1 cellular context compared by ENCODE assay signal in genomic region chr2:11514081-11514730, GRCh38.
TF ChIP-seq lines count a peak whose summit lies in the region.

No MANE protein-coding gene starts in this region.

TF ChIP-seq in HepG2, 621 proteins besides CTCF, POLR2A, EP300 and RAD21 (continued from another document and continues in another):
- TF ChIP-seq, protein P1, sequence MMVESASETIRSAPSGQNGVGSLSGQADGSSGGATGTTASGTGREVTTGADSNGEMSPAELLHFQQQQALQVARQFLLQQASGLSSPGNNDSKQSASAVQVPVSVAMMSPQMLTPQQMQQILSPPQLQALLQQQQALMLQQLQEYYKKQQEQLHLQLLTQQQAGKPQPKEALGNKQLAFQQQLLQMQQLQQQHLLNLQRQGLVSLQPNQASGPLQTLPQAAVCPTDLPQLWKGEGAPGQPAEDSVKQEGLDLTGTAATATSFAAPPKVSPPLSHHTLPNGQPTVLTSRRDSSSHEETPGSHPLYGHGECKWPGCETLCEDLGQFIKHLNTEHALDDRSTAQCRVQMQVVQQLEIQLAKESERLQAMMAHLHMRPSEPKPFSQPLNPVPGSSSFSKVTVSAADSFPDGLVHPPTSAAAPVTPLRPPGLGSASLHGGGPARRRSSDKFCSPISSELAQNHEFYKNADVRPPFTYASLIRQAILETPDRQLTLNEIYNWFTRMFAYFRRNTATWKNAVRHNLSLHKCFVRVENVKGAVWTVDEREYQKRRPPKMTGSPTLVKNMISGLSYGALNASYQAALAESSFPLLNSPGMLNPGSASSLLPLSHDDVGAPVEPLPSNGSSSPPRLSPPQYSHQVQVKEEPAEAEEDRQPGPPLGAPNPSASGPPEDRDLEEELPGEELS (CRISPR knock-in tag; IDR thresholded peaks at IDR 0.05): peak; percentile 59; the same call in 1 of the 2 replicates
- TF ChIP-seq FOXA3 (CRISPR knock-in tag; IDR thresholded peaks at IDR 0.05) (peak; percentile 58), HNF4A (CRISPR knock-in tag; IDR thresholded peaks at IDR 0.05) (peak; percentile 63), FOXA1 (IDR thresholded peaks at IDR 0.05) (peak; percentile 61; the same call in 1 of the 2 replicates), FOXA1 (CRISPR knock-in tag; IDR thresholded peaks at IDR 0.05) (peak; percentile 56), REPIN1 (CRISPR knock-in tag; IDR thresholded peaks at IDR 0.05; ENCODE audit: borderline replicate concordance, low read depth) (peak; percentile 50; the same call in 1 of the 2 replicates), JUND (CRISPR knock-in tag; IDR thresholded peaks at IDR 0.05) (no peak), ZKSCAN8 (CRISPR knock-in tag; IDR thresholded peaks at IDR 0.05; ENCODE audit: borderline replicate concordance) (0 out of 2 replicates have a peak, but pooled peaks have one; percentile 40), NONO (IDR thresholded peaks at IDR 0.05) (no peak), NONO (CRISPR knock-in tag; conservative IDR thresholded peaks at IDR 0.05) (peak; percentile 45; the same call in 1 of the 2 replicates), ZBTB7B (CRISPR knock-in tag; IDR thresholded peaks at IDR 0.05) (no peak), HNRNPL (IDR thresholded peaks at IDR 0.05; ENCODE audit: low read depth, low read length) (no peak), NR2F6 (IDR thresholded peaks at IDR 0.05) (no peak), NR2F6 (CRISPR knock-in tag; IDR thresholded peaks at IDR 0.05) (peak; percentile 9; the same call in 1 of the 2 replicates), ARID2 (CRISPR knock-in tag; IDR thresholded peaks at IDR 0.05; ENCODE audit: borderline replicate concordance) (0 out of 2 replicates have a peak, but pooled peaks have one; percentile 54), NAIF1 (CRISPR knock-in tag; IDR thresholded peaks at IDR 0.05; ENCODE audit: borderline replicate concordance) (no peak), BRF2 (CRISPR knock-in tag; IDR thresholded peaks at IDR 0.05) (peak; percentile 62; the same call in 1 of the 2 replicates), ZNF563 (CRISPR knock-in tag; IDR thresholded peaks at IDR 0.05) (no peak), ZNF230 (CRISPR knock-in tag; IDR thresholded peaks at IDR 0.05) (no peak), ZNF407 (CRISPR knock-in tag; IDR thresholded peaks at IDR 0.05; ENCODE audit: not compliant biosample characterization) (no peak), NR3C1 (CRISPR knock-in tag; IDR thresholded peaks at IDR 0.05) (no peak), PAXIP1 (CRISPR knock-in tag; conservative IDR thresholded peaks at IDR 0.05) (peak; percentile 67), ZNF644 (CRISPR knock-in tag; IDR thresholded peaks at IDR 0.05; ENCODE audit: low read depth) (peak; percentile 74; the same call in 1 of the 2 replicates), POGZ (CRISPR knock-in tag; IDR thresholded peaks at IDR 0.05) (peak; percentile 12; the same call in 1 of the 2 replicates), HDAC2 (CRISPR knock-in tag; IDR thresholded peaks at IDR 0.05) (peak; percentile 24; the same call in 1 of the 2 replicates), NFIC (IDR thresholded peaks at IDR 0.05; ENCODE audit: low read length) (no peak), ZBTB3 (CRISPR knock-in tag; IDR thresholded peaks at IDR 0.05; ENCODE audit: borderline replicate concordance, low read depth) (peak; percentile 81; the same call in 1 of the 2 replicates), FOXJ3 (CRISPR knock-in tag; IDR thresholded peaks at IDR 0.05; ENCODE audit: borderline replicate concordance) (peak; percentile 66; the same call in 1 of the 2 replicates), U2AF1 (optimal IDR thresholded peaks at IDR 0.05; ENCODE audit: low read depth, low read length) (no peak), LCORL (IDR thresholded peaks at IDR 0.05) (no peak), LCORL (CRISPR knock-in tag; IDR thresholded peaks at IDR 0.05) (peak; percentile 66), RBM39 (IDR thresholded peaks at IDR 0.05; ENCODE audit: low read depth, low read length, poor library complexity, severe bottlenecking) (no peak), ZNF761 (CRISPR knock-in tag; conservative IDR thresholded peaks at IDR 0.05) (no peak), HNRNPUL1 (IDR thresholded peaks at IDR 0.05; ENCODE audit: low read depth, low read length) (no peak), SRF (IDR thresholded peaks at IDR 0.05; ENCODE audit: low read depth, low read length) (0 out of 2 replicates have a peak, but pooled peaks have one; percentile 29), EHMT2 (IDR thresholded peaks at IDR 0.05; ENCODE audit: borderline replicate concordance, low read depth, low read length) (peak; percentile 52), GATAD2A (CRISPR knock-in tag; IDR thresholded peaks at IDR 0.05) (0 out of 2 replicates have a peak, but pooled peaks have one; percentile 17), SCMH1 (CRISPR knock-in tag; IDR thresholded peaks at IDR 0.05; ENCODE audit: borderline replicate concordance) (no peak)
- TF ChIP-seq, protein P2, sequence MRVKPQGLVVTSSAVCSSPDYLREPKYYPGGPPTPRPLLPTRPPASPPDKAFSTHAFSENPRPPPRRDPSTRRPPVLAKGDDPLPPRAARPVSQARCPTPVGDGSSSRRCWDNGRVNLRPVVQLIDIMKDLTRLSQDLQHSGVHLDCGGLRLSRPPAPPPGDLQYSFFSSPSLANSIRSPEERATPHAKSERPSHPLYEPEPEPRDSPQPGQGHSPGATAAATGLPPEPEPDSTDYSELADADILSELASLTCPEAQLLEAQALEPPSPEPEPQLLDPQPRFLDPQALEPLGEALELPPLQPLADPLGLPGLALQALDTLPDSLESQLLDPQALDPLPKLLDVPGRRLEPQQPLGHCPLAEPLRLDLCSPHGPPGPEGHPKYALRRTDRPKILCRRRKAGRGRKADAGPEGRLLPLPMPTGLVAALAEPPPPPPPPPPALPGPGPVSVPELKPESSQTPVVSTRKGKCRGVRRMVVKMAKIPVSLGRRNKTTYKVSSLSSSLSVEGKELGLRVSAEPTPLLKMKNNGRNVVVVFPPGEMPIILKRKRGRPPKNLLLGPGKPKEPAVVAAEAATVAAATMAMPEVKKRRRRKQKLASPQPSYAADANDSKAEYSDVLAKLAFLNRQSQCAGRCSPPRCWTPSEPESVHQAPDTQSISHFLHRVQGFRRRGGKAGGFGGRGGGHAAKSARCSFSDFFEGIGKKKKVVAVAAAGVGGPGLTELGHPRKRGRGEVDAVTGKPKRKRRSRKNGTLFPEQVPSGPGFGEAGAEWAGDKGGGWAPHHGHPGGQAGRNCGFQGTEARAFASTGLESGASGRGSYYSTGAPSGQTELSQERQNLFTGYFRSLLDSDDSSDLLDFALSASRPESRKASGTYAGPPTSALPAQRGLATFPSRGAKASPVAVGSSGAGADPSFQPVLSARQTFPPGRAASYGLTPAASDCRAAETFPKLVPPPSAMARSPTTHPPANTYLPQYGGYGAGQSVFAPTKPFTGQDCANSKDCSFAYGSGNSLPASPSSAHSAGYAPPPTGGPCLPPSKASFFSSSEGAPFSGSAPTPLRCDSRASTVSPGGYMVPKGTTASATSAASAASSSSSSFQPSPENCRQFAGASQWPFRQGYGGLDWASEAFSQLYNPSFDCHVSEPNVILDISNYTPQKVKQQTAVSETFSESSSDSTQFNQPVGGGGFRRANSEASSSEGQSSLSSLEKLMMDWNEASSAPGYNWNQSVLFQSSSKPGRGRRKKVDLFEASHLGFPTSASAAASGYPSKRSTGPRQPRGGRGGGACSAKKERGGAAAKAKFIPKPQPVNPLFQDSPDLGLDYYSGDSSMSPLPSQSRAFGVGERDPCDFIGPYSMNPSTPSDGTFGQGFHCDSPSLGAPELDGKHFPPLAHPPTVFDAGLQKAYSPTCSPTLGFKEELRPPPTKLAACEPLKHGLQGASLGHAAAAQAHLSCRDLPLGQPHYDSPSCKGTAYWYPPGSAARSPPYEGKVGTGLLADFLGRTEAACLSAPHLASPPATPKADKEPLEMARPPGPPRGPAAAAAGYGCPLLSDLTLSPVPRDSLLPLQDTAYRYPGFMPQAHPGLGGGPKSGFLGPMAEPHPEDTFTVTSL (CRISPR knock-in tag; IDR thresholded peaks at IDR 0.05; ENCODE audit: borderline replicate concordance): 0 out of 2 replicates have a peak, but pooled peaks have one; percentile 32
- TF ChIP-seq, protein P3, sequence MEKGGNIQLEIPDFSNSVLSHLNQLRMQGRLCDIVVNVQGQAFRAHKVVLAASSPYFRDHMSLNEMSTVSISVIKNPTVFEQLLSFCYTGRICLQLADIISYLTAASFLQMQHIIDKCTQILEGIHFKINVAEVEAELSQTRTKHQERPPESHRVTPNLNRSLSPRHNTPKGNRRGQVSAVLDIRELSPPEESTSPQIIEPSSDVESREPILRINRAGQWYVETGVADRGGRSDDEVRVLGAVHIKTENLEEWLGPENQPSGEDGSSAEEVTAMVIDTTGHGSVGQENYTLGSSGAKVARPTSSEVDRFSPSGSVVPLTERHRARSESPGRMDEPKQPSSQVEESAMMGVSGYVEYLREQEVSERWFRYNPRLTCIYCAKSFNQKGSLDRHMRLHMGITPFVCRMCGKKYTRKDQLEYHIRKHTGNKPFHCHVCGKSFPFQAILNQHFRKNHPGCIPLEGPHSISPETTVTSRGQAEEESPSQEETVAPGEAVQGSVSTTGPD (CRISPR knock-in tag; IDR thresholded peaks at IDR 0.05): 0 out of 2 replicates have a peak, but pooled peaks have one; percentile 81
